Comparison of ENCODE assay signal across 8 cellular contexts in the genomic region with DNA sequence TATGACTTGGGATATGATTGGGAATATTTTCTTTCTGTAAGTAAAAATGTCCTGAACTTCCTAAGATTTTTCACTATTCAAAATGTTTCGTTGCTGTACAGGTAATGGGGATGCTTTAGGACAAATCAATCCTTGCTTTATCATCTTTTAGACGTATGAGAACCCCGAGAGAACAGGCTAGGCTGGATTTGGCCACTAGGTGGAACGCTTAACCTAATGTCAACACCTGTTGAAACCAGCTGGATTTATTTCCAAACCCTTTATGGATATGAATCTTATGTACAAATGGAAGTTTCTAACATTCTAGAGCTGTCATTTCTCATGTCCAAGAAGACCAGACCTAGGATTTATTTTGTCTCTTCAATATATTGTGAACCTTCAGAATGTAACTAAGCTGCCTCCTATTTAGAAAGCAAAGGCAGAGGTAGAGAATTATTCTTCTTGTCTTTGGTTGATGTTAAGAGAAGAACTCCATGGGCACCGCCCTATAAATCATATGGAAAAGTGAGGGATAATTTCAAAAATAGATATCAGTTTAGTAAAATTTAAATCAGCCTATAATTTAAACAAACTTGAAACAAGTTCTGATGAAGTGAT.
DNase-seq lines count a peak whose midpoint lies in the region; ATAC-seq and TF ChIP-seq lines count a peak whose summit lies in the region.

No MANE protein-coding gene starts in this region.

- no peak for TF ChIP-seq POLR2A in thyroid gland (IDR thresholded peaks at IDR 0.05)

- H3K36me3 Mint-ChIP-seq in GM23338 (ENCODE audit: low read depth) (no peaks in the 10 kb centered on the region), glutamatergic neuron (ENCODE audit: unreplicated experiment) (peaks cover 7% of the 10 kb centered on the region)

- TF ChIP-seq CTCF in GM23338 (conservative IDR thresholded peaks at IDR 0.05; ENCODE audit: low read depth in 2 of 2) (peak; percentile 86 to 92), MM.1S (IDR thresholded peaks at IDR 0.05; ENCODE audit: low read length) (peak; percentile 72), SK-N-SH (IDR thresholded peaks at IDR 0.05) (peak; percentile 95), glutamatergic neuron (IDR thresholded peaks at IDR 0.05; ENCODE audit: partially characterized antibody, unreplicated experiment) (peak; percentile 77), thyroid gland (IDR thresholded peaks at IDR 0.05) (peak; percentile 42 to 70 (median 61))

- no peak overlapping the region for H2AFZ ChIP-seq in GM23338
- H2AFZ ChIP-seq in MM.1S (ENCODE audit: low read length): no peak overlapping the region
- no peak overlapping the region for H2AFZ ChIP-seq in SK-N-SH (ENCODE audit: low read depth)

- H3K9me3 Mint-ChIP-seq in GM23338 (peaks cover 3% of the 10 kb centered on the region; the same call in 1 of the 3 replicates), glutamatergic neuron (ENCODE audit: unreplicated experiment) (no peaks in the 10 kb centered on the region)

- H3K27me3 ChIP-seq in GM23338 (ENCODE audit: insufficient read depth): no peaks in the 10 kb centered on the region
- H3K27me3 ChIP-seq in MM.1S (replicated peaks; ENCODE audit: insufficient read depth, low read length): no peaks in the 10 kb centered on the region
- H3K27me3 ChIP-seq in SK-N-SH (ENCODE audit: insufficient read depth): no peaks in the 10 kb centered on the region
- H3K27me3 ChIP-seq in thyroid gland: no peaks in the 10 kb centered on the region

- peak; percentile 35 for DNase-seq in activated CD4-positive, alpha-beta T cell treated with anti-CD3 and anti-CD28 coated beads for 48 hours
- no peak for DNase-seq in activated CD4-positive, alpha-beta T cell treated with anti-CD3 and anti-CD28 coated beads for 4 hours
- peak; percentile 68 for DNase-seq in GM23338 (ENCODE audit: low spot score)
- peak; percentile 55 for DNase-seq in MM.1S
- peak; percentile 58 for DNase-seq in SK-N-SH
- peak; percentile 54 for DNase-seq in glutamatergic neuron
- DNase-seq in thyroid gland: peak; percentile 53 to 56
- no peak for DNase-seq in NK-92 (lab: John Stamatoyannopoulos, UW; ENCODE audit: unreplicated experiment)

- no peak overlapping the region for H3K27ac ChIP-seq in GM23338 (ENCODE audit: low read depth)
- H3K27ac ChIP-seq in MM.1S (ENCODE audit: low read length): no peak overlapping the region
- no peak overlapping the region for H3K27ac ChIP-seq in SK-N-SH (ENCODE audit: low read depth in 2 of 2, low read length in 1 of 2)
- no peak overlapping the region for H3K27ac ChIP-seq in thyroid gland

- H3K9me3 ChIP-seq in MM.1S (replicated peaks; ENCODE audit: insufficient read depth, low read length) (no peaks in the 10 kb centered on the region), SK-N-SH (no peaks in the 10 kb centered on the region), thyroid gland (no peaks in the 10 kb centered on the region)

- H3K4me3 Mint-ChIP-seq in GM23338 (no peak overlapping the region), glutamatergic neuron (ENCODE audit: unreplicated experiment) (no peak overlapping the region)

- peak; percentile 90 for TF ChIP-seq RAD21 in SK-N-SH (IDR thresholded peaks at IDR 0.05; ENCODE audit: low read length)

- H3K4me1 Mint-ChIP-seq in GM23338 (no peaks in the 10 kb centered on the region), glutamatergic neuron (ENCODE audit: low read depth, unreplicated experiment) (no peaks in the 10 kb centered on the region)

- H3F3A ChIP-seq in GM23338 (replicated peaks; ENCODE audit: low read depth) (no peaks in the 10 kb centered on the region), MM.1S (ENCODE audit: insufficient read depth, low read length) (no peaks in the 10 kb centered on the region), SK-N-SH (replicated peaks; ENCODE audit: insufficient read depth) (no peaks in the 10 kb centered on the region)

- H3K79me2 ChIP-seq in GM23338 (replicated peaks; ENCODE audit: insufficient read depth): no peaks in the 10 kb centered on the region
- no peaks in the 10 kb centered on the region for H3K79me2 ChIP-seq in MM.1S (ENCODE audit: low read length)
- no peaks in the 10 kb centered on the region for H3K79me2 ChIP-seq in SK-N-SH (ENCODE audit: insufficient read depth)

- CTCF ChIA-PET in SK-N-SH (lab: Yijun Ruan, JAX): interaction anchor here (0.5 to 3.2 kb wide), 44 partner anchors 10 to 1546 kb away, joined by 3 to 110 read pairs (median 4); a partner anchor contains a TSS

- H3K4me2 ChIP-seq in GM23338 (no peak overlapping the region), MM.1S (ENCODE audit: low read depth, low read length) (no peak overlapping the region), SK-N-SH (no peak overlapping the region)

- peak; percentile 48; the same call in 2 of the 3 replicates for ATAC-seq in GM23338

- intact Hi-C loops in thyroid gland (cut with DNase I): no loop called here

- no peaks in the 10 kb centered on the region for H4K20me1 ChIP-seq in GM23338 (replicated peaks; ENCODE audit: insufficient read depth)
- H4K20me1 ChIP-seq in MM.1S (ENCODE audit: insufficient read depth, low read length): no peaks in the 10 kb centered on the region
- H4K20me1 ChIP-seq in SK-N-SH (ENCODE audit: insufficient read depth): no peaks in the 10 kb centered on the region

- WGBS in SK-N-SH (ENCODE audit: low lambda C conversion rate): 21% methylated on average over 5 of the region's 5 CpGs
- 15 to 18% methylated on average over 5 of the region's 5 CpGs for WGBS in thyroid gland, 2 donors

- H3K9me2 ChIP-seq in GM23338 (ENCODE audit: insufficient read depth) (no peaks in the 10 kb centered on the region), MM.1S (replicated peaks; ENCODE audit: insufficient read depth, low read length) (no peaks in the 10 kb centered on the region), SK-N-SH (no peaks in the 10 kb centered on the region)

- no peak overlapping the region for H3K4me3 ChIP-seq in GM23338
- H3K4me3 ChIP-seq in MM.1S (ENCODE audit: low read length): no peak overlapping the region
- no peak overlapping the region; a peak in 1 of 4 replicates for H3K4me3 ChIP-seq in SK-N-SH (ENCODE audit: low read depth in 2 of 2, low read length in 1 of 2)
- H3K4me3 ChIP-seq in thyroid gland (replicated peaks in 1 of 3): no peak overlapping the region

- no peak for TF ChIP-seq EP300 in SK-N-SH (IDR thresholded peaks at IDR 0.05; ENCODE audit: borderline replicate concordance in 1 of 2, low read depth in 1 of 2, low read length in 1 of 2)

- H3K4me1 ChIP-seq in GM23338 (ENCODE audit: insufficient read depth) (no peaks in the 10 kb centered on the region), MM.1S (ENCODE audit: low read length) (no peaks in the 10 kb centered on the region), SK-N-SH (ENCODE audit: control insufficient read depth in 1 of 2, insufficient read depth in 2 of 2, low read depth in 1 of 2, low read length in 1 of 2) (no peaks in the 10 kb centered on the region), thyroid gland (no peaks in the 10 kb centered on the region)

- H3K27me3 Mint-ChIP-seq in GM23338 (ENCODE audit: insufficient read depth, low read depth, poor library complexity) (peaks cover 3% of the 10 kb centered on the region), glutamatergic neuron (ENCODE audit: unreplicated experiment) (peaks cover 3% of the 10 kb centered on the region)

- H3K27ac Mint-ChIP-seq in GM23338 (no peak overlapping the region), glutamatergic neuron (ENCODE audit: unreplicated experiment) (no peak overlapping the region)

- H3K36me3 ChIP-seq in GM23338 (ENCODE audit: insufficient read depth) (no peaks in the 10 kb centered on the region), MM.1S (replicated peaks; ENCODE audit: insufficient read depth, low read length) (no peaks in the 10 kb centered on the region), SK-N-SH (replicated peaks in 1 of 2; ENCODE audit: control insufficient read depth in 1 of 2, insufficient read depth in 2 of 2, low read length in 1 of 2) (no peaks in the 10 kb centered on the region), thyroid gland (no peaks in the 10 kb centered on the region)

- POLR2A ChIA-PET in SK-N-SH (lab: Yijun Ruan, JAX): no interaction called here

- H3K9ac ChIP-seq in MM.1S (ENCODE audit: low read length) (no peak overlapping the region), SK-N-SH (no peak overlapping the region)

TF ChIP-seq in GM23338, 12 proteins besides CTCF, POLR2A, EP300 and RAD21 (continues in another document):
- TF ChIP-seq EZH2phosphoT487 (IDR thresholded peaks at IDR 0.05; ENCODE audit: unreplicated experiment) (no peak), CREB1 (CRISPR knock-in tag; IDR thresholded peaks at IDR 0.05; ENCODE audit: low read depth) (no peak), POLR2AphosphoS5 (IDR thresholded peaks at IDR 0.05; ENCODE audit: low read depth) (no peak), JUNB (IDR thresholded peaks at IDR 0.05; ENCODE audit: unreplicated experiment) (no peak), ZNF331 (CRISPR knock-in tag; IDR thresholded peaks at IDR 0.05; ENCODE audit: low read depth) (no peak), STAT1 (IDR thresholded peaks at IDR 0.05; ENCODE audit: unreplicated experiment) (no peak), NANOG (IDR thresholded peaks at IDR 0.05; ENCODE audit: borderline replicate concordance) (no peak)

TF ChIP-seq in SK-N-SH, 30 proteins besides CTCF, POLR2A, EP300 and RAD21:
- TF ChIP-seq FOXM1 (IDR thresholded peaks at IDR 0.05; ENCODE audit: low read depth) (no peak), TAF1 (IDR thresholded peaks at IDR 0.05; ENCODE audit: borderline replicate concordance, low read depth, low read length) (no peak), GATA2 (CRISPR knock-in tag; IDR thresholded peaks at IDR 0.05) (no peak), SMC3 (IDR thresholded peaks at IDR 0.05; ENCODE audit: low read depth, low read length) (peak; percentile 88), CHD2 (IDR thresholded peaks at IDR 0.05; ENCODE audit: low read length, partially characterized antibody) (no peak), TCF12 (IDR thresholded peaks at IDR 0.05) (peak; percentile 24; the same call in 1 of the 2 replicates)
- TF ChIP-seq, protein P1, sequence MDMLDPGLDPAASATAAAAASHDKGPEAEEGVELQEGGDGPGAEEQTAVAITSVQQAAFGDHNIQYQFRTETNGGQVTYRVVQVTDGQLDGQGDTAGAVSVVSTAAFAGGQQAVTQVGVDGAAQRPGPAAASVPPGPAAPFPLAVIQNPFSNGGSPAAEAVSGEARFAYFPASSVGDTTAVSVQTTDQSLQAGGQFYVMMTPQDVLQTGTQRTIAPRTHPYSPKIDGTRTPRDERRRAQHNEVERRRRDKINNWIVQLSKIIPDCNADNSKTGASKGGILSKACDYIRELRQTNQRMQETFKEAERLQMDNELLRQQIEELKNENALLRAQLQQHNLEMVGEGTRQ (IDR thresholded peaks at IDR 0.05; ENCODE audit: borderline replicate concordance, low read depth, low read length): no peak

Comparison
In these comparisons a context has a peak if more than half of its experiments do, and no peak if none do; other contexts are left out.
1. DNase-seq: peak in activated CD4-positive, alpha-beta T cell treated with anti-CD3 and anti-CD28 coated beads for 48 hours (single experiment), GM23338 (single experiment), MM.1S (single experiment), SK-N-SH (single experiment), glutamatergic neuron (single experiment) and thyroid gland (2 of 2); none in activated CD4-positive, alpha-beta T cell treated with anti-CD3 and anti-CD28 coated beads for 4 hours (0 of 2) and NK-92 (single experiment).
2. Peak in every context shown above with its lines, with median percentiles within 50 percentile points of each other: CTCF ChIP-seq.